ENCODE assay signal across 21 cellular contexts in the genomic region with DNA sequence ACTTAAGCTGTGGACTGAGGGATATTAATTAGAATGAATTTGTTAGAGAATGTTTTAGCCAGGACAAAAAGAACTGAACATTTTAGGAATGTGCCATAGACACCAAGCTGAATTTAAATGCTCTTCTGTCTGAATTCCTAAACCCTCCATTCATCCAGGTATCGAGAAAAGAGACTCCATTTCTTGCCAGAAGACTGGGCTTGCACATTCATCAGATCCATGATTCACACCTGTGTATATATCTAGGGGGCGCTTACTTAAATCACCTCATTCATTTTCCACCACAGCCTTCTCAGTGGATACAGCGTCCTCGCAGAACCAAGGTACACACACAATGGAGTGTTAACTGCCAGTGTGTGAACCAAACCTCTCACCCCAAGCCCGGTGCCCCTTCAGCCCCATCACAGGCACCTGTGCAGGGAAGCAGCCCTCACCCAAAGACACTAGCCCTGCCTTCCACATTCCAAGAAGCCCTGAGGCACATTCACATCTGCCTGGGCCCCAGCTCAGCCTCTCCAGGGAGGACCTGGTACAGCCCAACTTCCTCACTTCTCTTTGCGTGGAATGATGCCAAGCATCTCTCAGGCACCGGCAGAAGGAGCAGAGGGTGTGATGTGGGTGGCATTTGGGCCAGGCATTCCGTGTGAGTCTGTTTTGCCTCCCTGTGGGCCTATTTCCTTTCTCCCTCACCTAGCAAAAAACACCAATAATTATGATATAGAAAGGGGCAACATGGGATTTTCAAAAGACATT. TPM values are rescaled to one million over a fixed set of nuclear protein-coding genes. Genes with fewer than 3 reads are reported as not detected.
DNase-seq lines count a peak whose midpoint lies in the region; ATAC-seq, FAIRE-seq and TF ChIP-seq lines count a peak whose summit lies in the region.
"Had no signal": no experiment of that assay in that cellular context is flagged by ENCODE, and none has a peak within 500 bp of the region (broad histone marks: within the 10 kb centered on the region; RNA-seq: fewer than 3 reads in every experiment).

No MANE protein-coding gene starts in this region.

- H3K9me3 ChIP-seq in astrocyte (ENCODE audit: insufficient read depth, low read depth, low read length) (no peaks in the 10 kb centered on the region), esophagus muscularis mucosa (no peaks in the 10 kb centered on the region), trophoblast cell (ENCODE audit: insufficient read depth, low read depth, low read length) (peaks cover 5% of the 10 kb centered on the region), kidney (ENCODE audit: control insufficient read depth in 1 of 2, low read length in 2 of 2) (no peaks in the 10 kb centered on the region)

- no peaks in the 10 kb centered on the region for H3K36me3 ChIP-seq in astrocyte (ENCODE audit: insufficient read depth, low read length)
- no peaks in the 10 kb centered on the region for H3K36me3 ChIP-seq in esophagus muscularis mucosa
- H3K36me3 ChIP-seq in trophoblast cell (ENCODE audit: control insufficient read depth in 1 of 2, insufficient read depth in 2 of 2, low read length in 2 of 2) = no peaks in the 10 kb centered on the region
- no peaks in the 10 kb centered on the region for H3K36me3 ChIP-seq in kidney (ENCODE audit: control insufficient read depth in 1 of 2, insufficient read depth in 2 of 2, low read length in 2 of 2)
- H3K36me3 ChIP-seq: BLaER1 had no signal

- WGBS in esophagus muscularis mucosa = 43% methylated on average over 8 of the region's 8 CpGs
- WGBS in trophoblast cell (ENCODE audit: extremely low coverage, insufficient coverage, insufficient read length) = no CpG with 5 or more reads among the region's 8 CpGs

- H4K91ac ChIP-seq in trophoblast cell (ENCODE audit: low read depth, low read length) = no peak overlapping the region

- no peaks in the 10 kb centered on the region for H3K79me1 ChIP-seq in trophoblast cell (ENCODE audit: low read length)

- in situ Hi-C loops in G401 (cut with HindIII; ENCODE audit: low sequenced_read_pairs) = no loop called here

- no peak for TF ChIP-seq CTCF in astrocyte (IDR thresholded peaks at IDR 0.05; ENCODE audit: insufficient read depth, low read depth, low read length)
- no peak for TF ChIP-seq CTCF in esophagus muscularis mucosa (IDR thresholded peaks at IDR 0.05)
- TF ChIP-seq CTCF in kidney (IDR thresholded peaks at IDR 0.05; ENCODE audit: borderline replicate concordance, extremely low read depth, insufficient read depth) = no peak

- H3K4me1 ChIP-seq in astrocyte (ENCODE audit: insufficient read depth, low read length) (no peaks in the 10 kb centered on the region), esophagus muscularis mucosa (peaks cover 0 to 38% (median 11%) of the 10 kb centered on the region in 4 donors), trophoblast cell (ENCODE audit: control insufficient read depth in 1 of 2, insufficient read depth in 2 of 2, low read length in 2 of 2) (no peaks in the 10 kb centered on the region), kidney (ENCODE audit: control insufficient read depth in 1 of 2, insufficient read depth in 1 of 2, low read depth in 1 of 2, low read length in 2 of 2) (no peaks in the 10 kb centered on the region)
- H3K4me1 ChIP-seq: BLaER1 had no signal

- H3K23ac ChIP-seq in trophoblast cell (ENCODE audit: low read length) = no peak overlapping the region

- intact Hi-C loops in esophagus muscularis mucosa (cut with DNase I) (no loop called here), kidney (cut with DNase I) (no loop called here)

- no peak overlapping the region for H3K4me2 ChIP-seq in astrocyte (ENCODE audit: low read length)
- no peak overlapping the region for H3K4me2 ChIP-seq in trophoblast cell (ENCODE audit: low read length)
- H3K4me2 ChIP-seq: BLaER1 had no signal

- no peak overlapping the region for H3K14ac ChIP-seq in trophoblast cell (ENCODE audit: low read length)

- H3K27ac ChIP-seq in astrocyte (ENCODE audit: low read depth, low read length) (no peak overlapping the region), esophagus muscularis mucosa (replicated peaks in 1 of 4) (peak overlapping the region in 3 of 4 donors; percentile 7 to 48 (median 40)), trophoblast cell (ENCODE audit: low read depth, low read length) (no peak overlapping the region), kidney (ENCODE audit: low read depth in 2 of 2, low read length in 2 of 2) (no peak overlapping the region)
- H3K27ac ChIP-seq: BLaER1 had no signal

- H3K4me3 Mint-ChIP-seq in astrocyte (ENCODE audit: unreplicated experiment) = no peak overlapping the region
- H3K4me3 Mint-ChIP-seq: CD14-positive monocyte; CD4-positive, alpha-beta memory T cell; HFFc6 had no signal

- H3K27me3 Mint-ChIP-seq in astrocyte (ENCODE audit: low read depth, unreplicated experiment) = no peaks in the 10 kb centered on the region
- H3K27me3 Mint-ChIP-seq: CD4-positive, alpha-beta memory T cell had no signal

- no peak overlapping the region for H2AK5ac ChIP-seq in trophoblast cell (ENCODE audit: low read length)

- H3K79me2 ChIP-seq in astrocyte (ENCODE audit: insufficient read depth, low read length) (no peaks in the 10 kb centered on the region), trophoblast cell (ENCODE audit: control insufficient read depth, insufficient read depth, low read length, poor library complexity) (no peaks in the 10 kb centered on the region)

- DNase-seq in G401 (ENCODE audit: low spot score) (peak; percentile 13), astrocyte (ENCODE audit: low read depth) (peak; percentile 44), esophagus muscularis mucosa (ENCODE audit: extremely low spot score) (no peak), trophoblast cell (no peak), kidney (no peak), nucleus accumbens (lab: John Stamatoyannopoulos, UW) (no peak), SIG-M5 (lab: John Stamatoyannopoulos, UW) (no peak)
- DNase-seq: 8988T; CD4-positive, alpha-beta memory T cell; DMS153; DMS79; GF-D8; GOT3; H7; HFFc6 had no signal

- no peak overlapping the region for H4K8ac ChIP-seq in trophoblast cell (ENCODE audit: low read depth, low read length)

- no peak overlapping the region for H3K4ac ChIP-seq in trophoblast cell (ENCODE audit: low read depth, low read length)

- FAIRE-seq in astrocyte (lab: Jason Lieb, UNC) (no peak), kidney (lab: Jason Lieb, UNC) (no peak)
- FAIRE-seq: HTR-8/SVneo had no signal

- no peak overlapping the region for H2AFZ ChIP-seq in astrocyte (ENCODE audit: low read depth, low read length)
- no peak overlapping the region for H2AFZ ChIP-seq in trophoblast cell (ENCODE audit: insufficient read depth, low read length, poor library complexity)

- H3K27ac Mint-ChIP-seq in astrocyte (ENCODE audit: unreplicated experiment) = no peak overlapping the region
- H3K27ac Mint-ChIP-seq: HFFc6 had no signal

- H2BK5ac ChIP-seq in trophoblast cell (ENCODE audit: low read depth, low read length, poor library complexity) = no peak overlapping the region

- H2BK12ac ChIP-seq in trophoblast cell (ENCODE audit: low read length) = no peak overlapping the region

- H3K9me3 Mint-ChIP-seq in astrocyte (ENCODE audit: unreplicated experiment) = no peaks in the 10 kb centered on the region
- H3K9me3 Mint-ChIP-seq: CD4-positive, alpha-beta memory T cell; HFFc6 had no signal

- no peak for TF ChIP-seq POLR2A in esophagus muscularis mucosa (IDR thresholded peaks at IDR 0.05; ENCODE audit: low read depth)

- H3K36me3 Mint-ChIP-seq in astrocyte (ENCODE audit: low read depth, unreplicated experiment) = no peaks in the 10 kb centered on the region
- H3K36me3 Mint-ChIP-seq: CD4-positive, alpha-beta memory T cell had no signal

- TF ChIP-seq EP300 in esophagus muscularis mucosa (IDR thresholded peaks at IDR 0.05) = no peak

- no peak overlapping the region for H3K9ac ChIP-seq in astrocyte (ENCODE audit: low read length)
- H3K9ac ChIP-seq in trophoblast cell (ENCODE audit: low read length) = peak overlapping the region; percentile 28
- no peak overlapping the region for H3K9ac ChIP-seq in kidney (ENCODE audit: low read length in 2 of 2)
- H3K9ac ChIP-seq: BLaER1 had no signal

- H4K20me1 ChIP-seq in astrocyte (ENCODE audit: insufficient read depth, low read length) = no peaks in the 10 kb centered on the region
- H4K20me1 ChIP-seq: BLaER1 had no signal

- H4K12ac ChIP-seq in trophoblast cell (ENCODE audit: low read depth, low read length) = no peak overlapping the region

- H3K4me3 ChIP-seq in astrocyte (ENCODE audit: insufficient read depth, low read depth, low read length) = no peak overlapping the region
- H3K4me3 ChIP-seq in esophagus muscularis mucosa = no peak overlapping the region
- H3K4me3 ChIP-seq in trophoblast cell (ENCODE audit: low read depth, low read length) = no peak overlapping the region
- H3K4me3 ChIP-seq in kidney (ENCODE audit: low read length in 2 of 2) = no peak overlapping the region
- H3K4me3 ChIP-seq: BLaER1 had no signal

- no peak for ATAC-seq in GM19328 (IDR thresholded peaks at IDR 0.05; ENCODE audit: unreplicated experiment)
- ATAC-seq: HCT116 had no signal

- peaks cover 8% of the 10 kb centered on the region for H3K4me1 Mint-ChIP-seq in astrocyte (ENCODE audit: low read depth, unreplicated experiment)

- no peak overlapping the region for H2BK120ac ChIP-seq in trophoblast cell (ENCODE audit: insufficient read depth, low read length, poor library complexity)

- no peak overlapping the region for H3K18ac ChIP-seq in trophoblast cell (ENCODE audit: low read length)

- no peaks in the 10 kb centered on the region for H3K27me3 ChIP-seq in astrocyte (ENCODE audit: insufficient read depth, low read length)
- H3K27me3 ChIP-seq in esophagus muscularis mucosa = no peaks in the 10 kb centered on the region
- H3K27me3 ChIP-seq in trophoblast cell (ENCODE audit: insufficient read depth, low read length) = no peaks in the 10 kb centered on the region
- H3K27me3 ChIP-seq: BLaER1 had no signal

RNA-seq across cellular contexts. Expression of a gene that starts 35.6 kb away (rescaled TPM):
- not detected in 2 replicates for total RNA-seq in G401 (2014; rRNA removed; shearing (Covaris generic))
- total RNA-seq in astrocyte = not detected in 2 replicates
- total RNA-seq in esophagus muscularis mucosa = 10 to 100 TPM; 15.7 to 41.9 (median 26.0) TPM
- 0.15 and 0.17 TPM in 2 replicates for polyA plus RNA-seq in trophoblast cell (2013)
- 2.2 TPM for total RNA-seq in kidney
- 5.3 TPM for polyA plus RNA-seq in kidney (ENCODE audit: insufficient read depth, low read depth, low replicate concordance)
- total RNA-seq: CD4-positive, alpha-beta memory T cell; Daoy; H7 had no signal
- polyA plus RNA-seq: CD14-positive monocyte; CD4-positive, alpha-beta memory T cell had no signal

Comparison
In these comparisons a context has a peak if more than half of its experiments do, and no peak if none do; other contexts are left out.
1. DNase-seq: peak in G401 (single experiment) and astrocyte (single experiment); none in esophagus muscularis mucosa (single experiment), trophoblast cell (0 of 2), kidney (single experiment), nucleus accumbens (0 of 56) and SIG-M5 (single experiment).
2. H3K27ac ChIP-seq: peak in esophagus muscularis mucosa (3 of 4); none in astrocyte (single experiment), trophoblast cell (single experiment) and kidney (0 of 2).